Comparison of ENCODE assay signal across 8 cellular contexts in the genomic region with DNA sequence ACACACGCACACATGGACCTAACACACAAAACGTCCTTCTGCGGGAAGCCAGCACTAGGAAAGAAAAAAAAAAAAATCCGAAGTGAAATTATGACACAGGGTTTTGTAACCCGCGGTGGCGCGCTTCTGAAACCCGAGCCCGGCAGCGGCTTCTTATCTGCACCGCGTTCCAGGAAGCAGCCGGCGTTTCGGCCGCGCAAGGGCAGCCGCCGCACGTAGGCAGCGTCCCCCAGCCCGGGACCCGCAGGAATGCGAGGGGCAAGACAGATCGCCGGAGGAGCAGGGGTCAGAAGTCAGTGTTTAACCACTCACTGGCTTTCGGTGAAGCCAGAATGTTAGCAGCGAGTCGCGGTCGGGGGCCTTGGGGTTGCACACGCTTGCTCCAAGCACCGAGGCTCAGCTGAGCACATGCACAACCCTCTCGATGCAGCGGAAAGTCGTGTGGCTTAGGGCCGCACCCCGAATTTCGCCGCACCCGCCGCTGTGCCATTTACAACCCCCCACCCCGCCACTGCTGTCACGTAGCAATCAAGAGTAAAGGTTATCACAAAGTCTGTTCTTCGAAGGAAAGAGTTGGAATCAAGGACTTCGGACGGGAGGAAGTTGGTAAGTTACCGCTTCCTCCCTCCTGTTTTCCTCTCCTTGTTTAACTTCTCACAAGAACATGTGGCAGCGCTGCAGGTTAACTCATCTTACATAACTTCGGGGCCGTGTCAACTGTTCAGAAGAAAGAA.
DNase-seq lines count a peak whose midpoint lies in the region; ATAC-seq and TF ChIP-seq lines count a peak whose summit lies in the region.

No MANE protein-coding gene starts in this region.

- H2AFZ ChIP-seq in SK-N-SH (ENCODE audit: low read depth): peak overlapping the region; percentile 80

- peak overlapping the region; percentile 90 for H3K9ac ChIP-seq in SK-N-SH

- H3K9me2 ChIP-seq in SK-N-SH: no peaks in the 10 kb centered on the region

- WGBS in SK-N-SH (ENCODE audit: low lambda C conversion rate): 60% methylated on average over 39 of the region's 52 CpGs
- WGBS in ovary, 3 donors: 1 to 3% (median 2%) methylated on average over 52 of the region's 52 CpGs

- peak; percentile 94 for DNase-seq in CD1c-positive myeloid dendritic cell (ENCODE audit: extremely low spot score)
- DNase-seq in HT1080 (ENCODE audit: low read depth): peak; percentile 86
- DNase-seq in SK-N-SH: peak; percentile 79
- DNase-seq in activated naive CD4-positive, alpha-beta T cell treated with anti-CD3 and anti-CD28 coated beads, Interleukin-2, amount 50 U/mL, for 72 hours (ENCODE audit: low spot score in 2 of 2): peak; percentile 77 to 95
- peak; percentile 95 for DNase-seq in Right ventricle myocardium inferior (ENCODE audit: missing footprints)
- peak; percentile 86 to 91 (median 88) for DNase-seq in ovary
- DNase-seq in thoracic aorta (ENCODE audit: low spot score): peak; percentile 47

- H3K4me3 ChIP-seq in SK-N-SH (ENCODE audit: low read depth in 2 of 2, low read length in 1 of 2) (peak overlapping the region; percentile 40 to 46), ovary (peak overlapping the region; percentile 51), thoracic aorta (peak overlapping the region; percentile 79)

- H3K36me3 ChIP-seq in SK-N-SH (replicated peaks in 1 of 2; ENCODE audit: control insufficient read depth in 1 of 2, insufficient read depth in 2 of 2, low read length in 1 of 2) (no peaks in the 10 kb centered on the region), ovary (no peaks in the 10 kb centered on the region), thoracic aorta (no peaks in the 10 kb centered on the region)

- H3K27ac Mint-ChIP-seq in activated naive CD4-positive, alpha-beta T cell treated with anti-CD3 and anti-CD28 coated beads, Interleukin-2, amount 50 U/mL, for 72 hours: peak overlapping the region; percentile 94 to 97

- peak; percentile 68 for TF ChIP-seq POLR2A in ovary (IDR thresholded peaks at IDR 0.05)

- H3F3A ChIP-seq in SK-N-SH (replicated peaks; ENCODE audit: insufficient read depth): peaks cover 12% of the 10 kb centered on the region

- TF ChIP-seq EP300 in SK-N-SH (IDR thresholded peaks at IDR 0.05; ENCODE audit: borderline replicate concordance in 1 of 2, low read depth in 1 of 2, low read length in 1 of 2): no peak
- peak; percentile 92 for TF ChIP-seq EP300 in ovary (IDR thresholded peaks at IDR 0.05)

- peak; percentile 56 for ATAC-seq in GM19452 (IDR thresholded peaks at IDR 0.05; ENCODE audit: unreplicated experiment)
- ATAC-seq in activated naive CD4-positive, alpha-beta T cell treated with anti-CD3 and anti-CD28 coated beads, Interleukin-2, amount 50 U/mL, for 72 hours: peak; percentile 71 to 75
- ATAC-seq in Right ventricle myocardium inferior: peak; percentile 72
- peak; percentile 20 for ATAC-seq in thoracic aorta (ENCODE audit: insufficient number of reproducible peaks, low FRiP score, low read depth)

- H3K79me2 ChIP-seq in SK-N-SH (ENCODE audit: insufficient read depth): no peaks in the 10 kb centered on the region

- no peak for TF ChIP-seq RAD21 in SK-N-SH (IDR thresholded peaks at IDR 0.05; ENCODE audit: low read length)

- H3K9me3 ChIP-seq in SK-N-SH (no peaks in the 10 kb centered on the region), ovary (no peaks in the 10 kb centered on the region), thoracic aorta (no peaks in the 10 kb centered on the region)

- intact Hi-C loops in Right ventricle myocardium inferior (cut with DNase I) (loop anchor here (2.0 to 5.0 kb wide), 4 partner anchors 77 to 229 kb away; a partner anchor contains a TSS), ovary (cut with DNase I) (loop anchor here in 3 of 4 donors (5.0 kb wide), 3 partner anchors 77 to 228 kb away; a partner anchor contains a TSS)

- H3K27me3 ChIP-seq in SK-N-SH (ENCODE audit: insufficient read depth) (no peaks in the 10 kb centered on the region), ovary (no peaks in the 10 kb centered on the region), thoracic aorta (replicated peaks; ENCODE audit: insufficient read depth) (no peaks in the 10 kb centered on the region)

- peaks cover 26 to 34% of the 10 kb centered on the region in 2 donors for H3K36me3 Mint-ChIP-seq in activated naive CD4-positive, alpha-beta T cell treated with anti-CD3 and anti-CD28 coated beads, Interleukin-2, amount 50 U/mL, for 72 hours

- POLR2A ChIA-PET in SK-N-SH (lab: Yijun Ruan, JAX): no interaction called here

- TF ChIP-seq CTCF in SK-N-SH (IDR thresholded peaks at IDR 0.05): no peak
- TF ChIP-seq CTCF in ovary (IDR thresholded peaks at IDR 0.05): peak in 1 of 3 donors; percentile 9
- TF ChIP-seq CTCF in thoracic aorta (IDR thresholded peaks at IDR 0.05): no peak

- H3K4me2 ChIP-seq in SK-N-SH: peak overlapping the region; percentile 73

- H3K27ac ChIP-seq in SK-N-SH (ENCODE audit: low read depth in 2 of 2, low read length in 1 of 2) (peak overlapping the region in 1 of 2 experiments; percentile 97; a peak in 2 of 4 replicates), ovary (peak overlapping the region; percentile 97 to 99), thoracic aorta (peak overlapping the region; percentile 100)

- no peaks in the 10 kb centered on the region for H4K20me1 ChIP-seq in SK-N-SH (ENCODE audit: insufficient read depth)

- H3K9me3 Mint-ChIP-seq in activated naive CD4-positive, alpha-beta T cell treated with anti-CD3 and anti-CD28 coated beads, Interleukin-2, amount 50 U/mL, for 72 hours: peaks cover 3 to 16% of the 10 kb centered on the region in 2 donors

- H3K4me1 ChIP-seq in SK-N-SH (ENCODE audit: control insufficient read depth in 1 of 2, insufficient read depth in 2 of 2, low read depth in 1 of 2, low read length in 1 of 2) (peaks cover 3 to 27% of the 10 kb centered on the region in 2 experiments; a peak in 3 of 4 replicates), ovary (ENCODE audit: insufficient read depth) (peaks cover 17% of the 10 kb centered on the region), thoracic aorta (ENCODE audit: control insufficient read depth in 1 of 2, low read depth in 2 of 2) (peaks cover 24 to 47% of the 10 kb centered on the region in 2 donors)

- CTCF ChIA-PET in SK-N-SH (lab: Yijun Ruan, JAX): no interaction called here

TF ChIP-seq in SK-N-SH, 30 proteins besides CTCF, POLR2A, EP300 and RAD21:
- TF ChIP-seq ELF1 (IDR thresholded peaks at IDR 0.05) (peak; percentile 14; the same call in 1 of the 2 replicates), MEF2A (IDR thresholded peaks at IDR 0.05; ENCODE audit: borderline replicate concordance, low read depth) (peak; percentile 27; the same call in 1 of the 2 replicates)
- TF ChIP-seq, protein P1, sequence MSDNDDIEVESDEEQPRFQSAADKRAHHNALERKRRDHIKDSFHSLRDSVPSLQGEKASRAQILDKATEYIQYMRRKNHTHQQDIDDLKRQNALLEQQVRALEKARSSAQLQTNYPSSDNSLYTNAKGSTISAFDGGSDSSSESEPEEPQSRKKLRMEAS (IDR thresholded peaks at IDR 0.05; ENCODE audit: low read depth): no peak

Comparison
In these comparisons a context has a peak if more than half of its experiments do, and no peak if none do; other contexts are left out.
1. ATAC-seq: peak in every context shown above with its lines; median percentile 73 in activated naive CD4-positive, alpha-beta T cell treated with anti-CD3 and anti-CD28 coated beads, Interleukin-2, amount 50 U/mL, for 72 hours; 72 in Right ventricle myocardium inferior; 56 in GM19452; 20 in thoracic aorta.